8 cellular contexts compared by ENCODE assay signal in genomic region chr1:40612345-40612831, GRCh38. TPM values are rescaled to one million over a fixed set of nuclear protein-coding genes. Genes with fewer than 3 reads are reported as not detected.
DNase-seq lines count a peak whose midpoint lies in the region; ATAC-seq and TF ChIP-seq lines count a peak whose summit lies in the region.

No MANE protein-coding gene starts in this region.

- H3K27me3 ChIP-seq in MG63: no peaks in the 10 kb centered on the region
- no peaks in the 10 kb centered on the region for H3K27me3 ChIP-seq in gastroesophageal sphincter
- no peaks in the 10 kb centered on the region for H3K27me3 ChIP-seq in parathyroid adenoma (ENCODE audit: control insufficient read depth, insufficient read depth, low read length)
- H3K27me3 ChIP-seq in upper lobe of left lung: no peaks in the 10 kb centered on the region

- H3K4me3 ChIP-seq in MG63 (no peak overlapping the region), gastroesophageal sphincter (no peak overlapping the region), parathyroid adenoma (ENCODE audit: low read depth, low read length) (no peak overlapping the region), upper lobe of left lung (no peak overlapping the region)

- TF ChIP-seq POLR2A in gastroesophageal sphincter (IDR thresholded peaks at IDR 0.05) (no peak), upper lobe of left lung (IDR thresholded peaks at IDR 0.05) (no peak)

- no peaks in the 10 kb centered on the region for H3K9me3 ChIP-seq in MG63
- H3K9me3 ChIP-seq in gastroesophageal sphincter: no peaks in the 10 kb centered on the region
- no peaks in the 10 kb centered on the region for H3K9me3 ChIP-seq in parathyroid adenoma (ENCODE audit: control insufficient read depth, low read length)
- H3K9me3 ChIP-seq in upper lobe of left lung: no peaks in the 10 kb centered on the region

- ATAC-seq in gastroesophageal sphincter (peak; percentile 78), upper lobe of left lung (ENCODE audit: low FRiP score in 2 of 2) (peak; percentile 79 to 94), HG02571 (IDR thresholded peaks at IDR 0.05; ENCODE audit: unreplicated experiment) (no peak)

- TF ChIP-seq CTCF in gastroesophageal sphincter (IDR thresholded peaks at IDR 0.05) (peak; percentile 57 to 89 (median 71)), parathyroid adenoma (IDR thresholded peaks at IDR 0.05) (peak; percentile 30), upper lobe of left lung (IDR thresholded peaks at IDR 0.05) (peak; percentile 50 to 75 (median 69))

- DNase-seq in ELR (ENCODE audit: low read depth) (peak; percentile 72), MG63 (peak; percentile 30), SHP77 (lab: John Stamatoyannopoulos, UW) (peak; percentile 47 to 66), upper lobe of left lung (peak; percentile 37 to 58)
- DNase-seq in activated T-helper 9 cell treated with anti-CD3 and anti-CD28 coated beads, Interleukin-2, amount 50 U/mL, for 16 hours (ENCODE audit: low read depth): peak; percentile 51

- peaks cover 0 to 6% (median 0%) of the 10 kb centered on the region in 3 donors for H3K4me1 ChIP-seq in gastroesophageal sphincter
- no peaks in the 10 kb centered on the region for H3K4me1 ChIP-seq in parathyroid adenoma
- H3K4me1 ChIP-seq in upper lobe of left lung: peaks cover 0 to 4% (median 0%) of the 10 kb centered on the region in 4 donors

- TF ChIP-seq EP300 in gastroesophageal sphincter (IDR thresholded peaks at IDR 0.05) (no peak), upper lobe of left lung (IDR thresholded peaks at IDR 0.05) (no peak)

- H3K79me2 ChIP-seq in parathyroid adenoma: no peaks in the 10 kb centered on the region

- no peak overlapping the region for H3K4me2 ChIP-seq in parathyroid adenoma (ENCODE audit: low read length)

- no peak overlapping the region for H3K27ac ChIP-seq in gastroesophageal sphincter
- H3K27ac ChIP-seq in parathyroid adenoma: no peak overlapping the region
- no peak overlapping the region for H3K27ac ChIP-seq in upper lobe of left lung

- no peak overlapping the region for H3K9ac ChIP-seq in parathyroid adenoma

- H2AFZ ChIP-seq in parathyroid adenoma: no peak overlapping the region

- no peaks in the 10 kb centered on the region for H3K36me3 ChIP-seq in MG63
- no peaks in the 10 kb centered on the region for H3K36me3 ChIP-seq in gastroesophageal sphincter
- no peaks in the 10 kb centered on the region for H3K36me3 ChIP-seq in parathyroid adenoma (ENCODE audit: control insufficient read depth, insufficient read depth, low read length)
- no peaks in the 10 kb centered on the region for H3K36me3 ChIP-seq in upper lobe of left lung

- WGBS in gastroesophageal sphincter (ENCODE audit: low coverage in 1 of 2), 2 donors: 0 to 25% methylated on average over 1 to 4 of the region's 11 CpGs
- WGBS in upper lobe of left lung, 2 donors: 44 to 47% methylated on average over 11 of the region's 11 CpGs

RNA-seq across cellular contexts. Expression of gene RIMS3, which starts 53.1 kb away (rescaled TPM):
- 0.82 TPM in 1 of 2 replicates, not detected in the other for total RNA-seq in MG63 (2014; rRNA removed; shearing (Covaris generic); ENCODE audit: low replicate concordance)
- total RNA-seq in gastroesophageal sphincter (10 to 100 TPM in 2 of 4 donors, 1 to 10 TPM in 2; 4.4 to 23.6 (median 10.0) TPM), upper lobe of left lung (1 to 10 TPM; 2.7 to 9.9 (median 3.5) TPM)
